In the genomic region with DNA sequence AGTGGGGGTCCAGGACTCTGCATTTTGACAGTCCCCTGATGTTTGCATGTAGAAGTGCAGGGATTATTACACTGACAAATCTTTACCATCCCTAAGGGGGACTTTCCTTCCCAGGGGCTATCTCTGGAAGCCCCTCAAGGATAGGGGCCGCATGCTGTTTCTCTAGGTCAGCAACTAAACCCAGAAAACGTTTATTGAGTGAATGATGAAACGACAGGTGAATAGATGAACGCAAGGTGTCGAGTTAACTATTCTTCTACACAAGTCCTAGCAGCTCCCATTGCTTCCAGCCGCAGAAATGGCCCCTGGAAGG, we compare ENCODE assay signal across 1 cellular context.
TF ChIP-seq lines count a peak whose summit lies in the region.

No MANE protein-coding gene starts in this region.

TF ChIP-seq in HCT116, 20 proteins besides CTCF, POLR2A, EP300 and RAD21 (continued from another document):
- no peak for TF ChIP-seq EZH2 (IDR thresholded peaks at IDR 0.05)
- no peak for TF ChIP-seq EGR1 (IDR thresholded peaks at IDR 0.05; ENCODE audit: low read depth)
- no peak for TF ChIP-seq ELF1 (IDR thresholded peaks at IDR 0.05; ENCODE audit: borderline replicate concordance, low read depth)
- TF ChIP-seq, protein P1, sequence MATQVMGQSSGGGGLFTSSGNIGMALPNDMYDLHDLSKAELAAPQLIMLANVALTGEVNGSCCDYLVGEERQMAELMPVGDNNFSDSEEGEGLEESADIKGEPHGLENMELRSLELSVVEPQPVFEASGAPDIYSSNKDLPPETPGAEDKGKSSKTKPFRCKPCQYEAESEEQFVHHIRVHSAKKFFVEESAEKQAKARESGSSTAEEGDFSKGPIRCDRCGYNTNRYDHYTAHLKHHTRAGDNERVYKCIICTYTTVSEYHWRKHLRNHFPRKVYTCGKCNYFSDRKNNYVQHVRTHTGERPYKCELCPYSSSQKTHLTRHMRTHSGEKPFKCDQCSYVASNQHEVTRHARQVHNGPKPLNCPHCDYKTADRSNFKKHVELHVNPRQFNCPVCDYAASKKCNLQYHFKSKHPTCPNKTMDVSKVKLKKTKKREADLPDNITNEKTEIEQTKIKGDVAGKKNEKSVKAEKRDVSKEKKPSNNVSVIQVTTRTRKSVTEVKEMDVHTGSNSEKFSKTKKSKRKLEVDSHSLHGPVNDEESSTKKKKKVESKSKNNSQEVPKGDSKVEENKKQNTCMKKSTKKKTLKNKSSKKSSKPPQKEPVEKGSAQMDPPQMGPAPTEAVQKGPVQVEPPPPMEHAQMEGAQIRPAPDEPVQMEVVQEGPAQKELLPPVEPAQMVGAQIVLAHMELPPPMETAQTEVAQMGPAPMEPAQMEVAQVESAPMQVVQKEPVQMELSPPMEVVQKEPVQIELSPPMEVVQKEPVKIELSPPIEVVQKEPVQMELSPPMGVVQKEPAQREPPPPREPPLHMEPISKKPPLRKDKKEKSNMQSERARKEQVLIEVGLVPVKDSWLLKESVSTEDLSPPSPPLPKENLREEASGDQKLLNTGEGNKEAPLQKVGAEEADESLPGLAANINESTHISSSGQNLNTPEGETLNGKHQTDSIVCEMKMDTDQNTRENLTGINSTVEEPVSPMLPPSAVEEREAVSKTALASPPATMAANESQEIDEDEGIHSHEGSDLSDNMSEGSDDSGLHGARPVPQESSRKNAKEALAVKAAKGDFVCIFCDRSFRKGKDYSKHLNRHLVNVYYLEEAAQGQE (IDR thresholded peaks at IDR 0.05; ENCODE audit: low read depth) = no peak
